28 cellular contexts compared by ENCODE assay signal in genomic region chr5:139016186-139016585, GRCh38.
"Had no signal": no experiment of that assay in that cellular context is flagged by ENCODE, and none has a peak within 500 bp of the region (broad histone marks: within the 10 kb centered on the region; RNA-seq: fewer than 3 reads in every experiment).

No MANE protein-coding gene starts in this region.

- DNase-seq: dermis blood vessel endothelial cell; dorsolateral prefrontal cortex; effector CD4-positive, alpha-beta T cell; effector memory CD8-positive, alpha-beta T cell; endodermal cell; erythroblast; esophagus squamous epithelium; foreskin fibroblast; foreskin melanocyte; gastrocnemius medialis; glutamatergic neuron; head of caudate nucleus; heart right ventricle; hippocampal formation; left cardiac atrium; left lung; left ventricle myocardium superior; lower lobe of right lung; mesenchymal stem cell; midbrain; naive thymus-derived CD4-positive, alpha-beta T cell had no signal

- H3K27ac ChIP-seq: coronary artery, dorsolateral prefrontal cortex, epithelial cell of prostate, esophagus squamous epithelium, gastrocnemius medialis, heart right ventricle, left lung, lower lobe of right lung had no signal

- H3K4me3 ChIP-seq: coronary artery, dorsolateral prefrontal cortex, esophagus squamous epithelium, gastrocnemius medialis, heart right ventricle, left lung, lower lobe of right lung had no signal

- H3K9me3 ChIP-seq: esophagus squamous epithelium, gastrocnemius medialis, heart right ventricle, left lung, lower lobe of right lung had no signal

- FAIRE-seq: colon, endometrium, islet of Langerhans, keratinocyte had no signal

- H3K27me3 Mint-ChIP-seq: effector memory CD8-positive, alpha-beta T cell; naive thymus-derived CD4-positive, alpha-beta T cell had no signal

- H3K4me1 ChIP-seq: esophagus squamous epithelium, gastrocnemius medialis, heart right ventricle, lower lobe of right lung had no signal

- H3K9me3 Mint-ChIP-seq: effector memory CD8-positive, alpha-beta T cell; endodermal cell had no signal

- H3K4me3 Mint-ChIP-seq: effector memory CD8-positive, alpha-beta T cell; endodermal cell; naive thymus-derived CD4-positive, alpha-beta T cell had no signal

- ATAC-seq: effector memory CD8-positive, alpha-beta T cell; esophagus mucosa; gastrocnemius medialis; heart right ventricle; left cardiac atrium; left lung; left ventricle myocardium superior; lower lobe of right lung; naive thymus-derived CD4-positive, alpha-beta T cell had no signal

- H3K27me3 ChIP-seq: dorsolateral prefrontal cortex, esophagus squamous epithelium, gastrocnemius medialis, heart right ventricle, left lung had no signal

- H3K27ac Mint-ChIP-seq: effector memory CD8-positive, alpha-beta T cell; endodermal cell; naive thymus-derived CD4-positive, alpha-beta T cell had no signal
